9 cellular contexts compared by ENCODE assay signal in genomic region chrX:104921606-104922205, GRCh38.
DNase-seq lines count a peak whose midpoint lies in the region; ATAC-seq, FAIRE-seq and TF ChIP-seq lines count a peak whose summit lies in the region.
"Had no signal": no experiment of that assay in that cellular context is flagged by ENCODE, and none has a peak within 500 bp of the region (broad histone marks: within the 10 kb centered on the region; RNA-seq: fewer than 3 reads in every experiment).

No MANE protein-coding gene starts in this region.

- no peaks in the 10 kb centered on the region for H3K36me3 ChIP-seq in right lobe of liver
- no peaks in the 10 kb centered on the region for H3K36me3 ChIP-seq in HepG2 (replicated peaks in 1 of 2; ENCODE audit: control insufficient read depth in 1 of 2, insufficient read depth in 2 of 2, low read length in 2 of 2)
- no peaks in the 10 kb centered on the region for H3K36me3 ChIP-seq in MG63
- no peaks in the 10 kb centered on the region for H3K36me3 ChIP-seq in lower lobe of right lung
- H3K36me3 ChIP-seq: esophagus muscularis mucosa had no signal

- TF ChIP-seq EP300 in HepG2 (IDR thresholded peaks at IDR 0.05; ENCODE audit: low read depth in 2 of 2, low read length in 2 of 2): no peak
- no peak for TF ChIP-seq EP300 in HepG2 (CRISPR knock-in tag; IDR thresholded peaks at IDR 0.05; ENCODE audit: borderline replicate concordance)

- no peaks in the 10 kb centered on the region for H3K9me3 Mint-ChIP-seq in stimulated activated effector memory CD8-positive, alpha-beta T cell treated with anti-CD3 and anti-CD28 coated beads, Interleukin-12 subunit alpha, Interleukin-12 subunit beta, amount 100 ng/mL, for 72 hours

- POLR2A ChIA-PET in HepG2 (lab: Yijun Ruan, JAX): no interaction called here

- H3K27ac ChIP-seq in right lobe of liver: no peak overlapping the region
- no peak overlapping the region for H3K27ac ChIP-seq in HepG2 (ENCODE audit: extremely low read length, insufficient read depth, low read length)
- no peak overlapping the region for H3K27ac ChIP-seq in lower lobe of right lung
- H3K27ac ChIP-seq: esophagus muscularis mucosa had no signal

- TF ChIP-seq RAD21 in HepG2 (CRISPR knock-in tag; IDR thresholded peaks at IDR 0.05): no peak

- FAIRE-seq in HepG2 (lab: Jason Lieb, UNC) (no peak), frontal cortex (lab: Jason Lieb, UNC) (no peak)

- no peaks in the 10 kb centered on the region for H3K79me2 ChIP-seq in HepG2 (ENCODE audit: insufficient read depth, low read length)

- no peak overlapping the region for H3K4me2 ChIP-seq in HepG2 (ENCODE audit: low read depth, low read length)

- no peaks in the 10 kb centered on the region for H3K9me3 ChIP-seq in right lobe of liver
- no peaks in the 10 kb centered on the region for H3K9me3 ChIP-seq in HepG2 (ENCODE audit: low read length)
- no peaks in the 10 kb centered on the region for H3K9me3 ChIP-seq in MG63
- H3K9me3 ChIP-seq in lower lobe of right lung: no peaks in the 10 kb centered on the region
- H3K9me3 ChIP-seq: esophagus muscularis mucosa had no signal

- H3K4me1 ChIP-seq in right lobe of liver: no peaks in the 10 kb centered on the region
- H3K4me1 ChIP-seq in HepG2 (ENCODE audit: insufficient read depth, low read length): no peaks in the 10 kb centered on the region
- H3K4me1 ChIP-seq in lower lobe of right lung: no peaks in the 10 kb centered on the region
- H3K4me1 ChIP-seq: esophagus muscularis mucosa had no signal

- intact Hi-C loops in right lobe of liver (cut with DNase I): no loop called here
- intact Hi-C loops in HepG2 (cut with micrococcal nuclease; ENCODE audit: unreplicated experiment): no loop called here
- intact Hi-C loops in lower lobe of right lung (cut with DNase I): no loop called here

- TF ChIP-seq POLR2A in right lobe of liver (IDR thresholded peaks at IDR 0.05) (no peak), HepG2 (IDR thresholded peaks at IDR 0.05; ENCODE audit: insufficient read depth in 1 of 2, low read depth in 2 of 2, low read length in 2 of 2) (no peak)

- ATAC-seq in right lobe of liver (peak in 1 of 4 donors; percentile 9), HepG2 (no peak; the same call in 2 of the 3 replicates), lower lobe of right lung (peak; percentile 25 to 28), HG03135 (IDR thresholded peaks at IDR 0.05; ENCODE audit: unreplicated experiment) (no peak)
- no peak for ATAC-seq in stimulated activated effector memory CD8-positive, alpha-beta T cell treated with anti-CD3 and anti-CD28 coated beads, Interleukin-12 subunit alpha, Interleukin-12 subunit beta, amount 100 ng/mL, for 72 hours

- in situ Hi-C loops in HepG2 (cut with HindIII; ENCODE audit: extremely low pct_ligation_motif_present, low pct_unique_long_range_greater_than_20kb): no loop called here

- TF ChIP-seq CTCF in right lobe of liver (IDR thresholded peaks at IDR 0.05): no peak
- TF ChIP-seq CTCF in HepG2 (CRISPR knock-in tag; IDR thresholded peaks at IDR 0.05): no peak
- no peak for TF ChIP-seq CTCF in lower lobe of right lung (IDR thresholded peaks at IDR 0.05)

- no peaks in the 10 kb centered on the region for H3K36me3 Mint-ChIP-seq in stimulated activated effector memory CD8-positive, alpha-beta T cell treated with anti-CD3 and anti-CD28 coated beads, Interleukin-12 subunit alpha, Interleukin-12 subunit beta, amount 100 ng/mL, for 72 hours

- no peak overlapping the region for H3K4me3 Mint-ChIP-seq in stimulated activated effector memory CD8-positive, alpha-beta T cell treated with anti-CD3 and anti-CD28 coated beads, Interleukin-12 subunit alpha, Interleukin-12 subunit beta, amount 100 ng/mL, for 72 hours

- 57% methylated on average over 3 of the region's 9 CpGs for WGBS in right lobe of liver (ENCODE audit: insufficient coverage, low coverage, low lambda C conversion rate, missing lambda C conversion rate)
- no CpG with 5 or more reads among the region's 9 CpGs for WGBS in HepG2 (ENCODE audit: low lambda C conversion rate)

- no peaks in the 10 kb centered on the region for H4K20me1 ChIP-seq in HepG2 (ENCODE audit: insufficient read depth, low read length)

- DNase-seq in right lobe of liver (peak in 2 of 3 donors; percentile 18 to 53), HepG2 (ENCODE audit: low spot score) (no peak), MG63 (peak; percentile 3), lower lobe of right lung (peak; percentile 17), frontal cortex (ENCODE audit: low spot score in 2 of 2) (no peak), HT-29 (ENCODE audit: low spot score) (no peak)
- no peak for DNase-seq in stimulated activated effector memory CD8-positive, alpha-beta T cell treated with anti-CD3 and anti-CD28 coated beads, Interleukin-12 subunit alpha, Interleukin-12 subunit beta, amount 100 ng/mL, for 72 hours (ENCODE audit: low spot score in 2 of 2)

- H3K27me3 ChIP-seq in right lobe of liver (peaks cover 0 to 4% of the 10 kb centered on the region in 2 donors), HepG2 (ENCODE audit: control insufficient read depth in 1 of 2, insufficient read depth in 2 of 2, low read length in 2 of 2) (no peaks in the 10 kb centered on the region), MG63 (no peaks in the 10 kb centered on the region), lower lobe of right lung (ENCODE audit: low read depth) (no peaks in the 10 kb centered on the region)

- no peak overlapping the region for H3K27ac Mint-ChIP-seq in stimulated activated effector memory CD8-positive, alpha-beta T cell treated with anti-CD3 and anti-CD28 coated beads, Interleukin-12 subunit alpha, Interleukin-12 subunit beta, amount 100 ng/mL, for 72 hours

- H3K4me3 ChIP-seq in right lobe of liver: no peak overlapping the region
- H3K4me3 ChIP-seq in HepG2 (replicated peaks in 1 of 3; ENCODE audit: insufficient read depth in 1 of 3, low read depth in 2 of 3, low read length in 3 of 3): no peak overlapping the region
- no peak overlapping the region for H3K4me3 ChIP-seq in MG63
- no peak overlapping the region for H3K4me3 ChIP-seq in lower lobe of right lung
- H3K4me3 ChIP-seq: esophagus muscularis mucosa had no signal

- no peak overlapping the region for H2AFZ ChIP-seq in HepG2 (ENCODE audit: low read length)

- H3K4me1 Mint-ChIP-seq in stimulated activated effector memory CD8-positive, alpha-beta T cell treated with anti-CD3 and anti-CD28 coated beads, Interleukin-12 subunit alpha, Interleukin-12 subunit beta, amount 100 ng/mL, for 72 hours: no peaks in the 10 kb centered on the region

- H3K9ac ChIP-seq in HepG2 (ENCODE audit: insufficient read depth, low read depth, low read length): no peak overlapping the region

- BruUV-seq in HepG2 (replicated peaks; lab: Mats Ljungman, UMichigan): no TSS peak

- CTCF ChIA-PET in HepG2 (lab: Yijun Ruan, JAX; ENCODE audit: low intra/inter-chr PET ratio, low total read pairs): no interaction called here

TF ChIP-seq in HepG2, 621 proteins besides CTCF, POLR2A, EP300 and RAD21:
- no peak for TF ChIP-seq HHEX (CRISPR knock-in tag; IDR thresholded peaks at IDR 0.05)
- no peak for TF ChIP-seq ZNF564 (CRISPR knock-in tag; IDR thresholded peaks at IDR 0.05)

Comparison
In these comparisons a context has a peak if more than half of its experiments do, and no peak if none do; other contexts are left out.
1. DNase-seq: peak in right lobe of liver (2 of 3), MG63 (single experiment) and lower lobe of right lung (single experiment); none in HepG2 (single experiment), stimulated activated effector memory CD8-positive, alpha-beta T cell treated with anti-CD3 and anti-CD28 coated beads, Interleukin-12 subunit alpha, Interleukin-12 subunit beta, amount 100 ng/mL, for 72 hours (0 of 2), frontal cortex (0 of 2) and HT-29 (single experiment).
2. ATAC-seq: peak in lower lobe of right lung (2 of 2); none in HepG2 (single experiment), HG03135 (single experiment) and stimulated activated effector memory CD8-positive, alpha-beta T cell treated with anti-CD3 and anti-CD28 coated beads, Interleukin-12 subunit alpha, Interleukin-12 subunit beta, amount 100 ng/mL, for 72 hours (single experiment).